Comparison of ENCODE assay signal across 8 cellular contexts in the genomic region with DNA sequence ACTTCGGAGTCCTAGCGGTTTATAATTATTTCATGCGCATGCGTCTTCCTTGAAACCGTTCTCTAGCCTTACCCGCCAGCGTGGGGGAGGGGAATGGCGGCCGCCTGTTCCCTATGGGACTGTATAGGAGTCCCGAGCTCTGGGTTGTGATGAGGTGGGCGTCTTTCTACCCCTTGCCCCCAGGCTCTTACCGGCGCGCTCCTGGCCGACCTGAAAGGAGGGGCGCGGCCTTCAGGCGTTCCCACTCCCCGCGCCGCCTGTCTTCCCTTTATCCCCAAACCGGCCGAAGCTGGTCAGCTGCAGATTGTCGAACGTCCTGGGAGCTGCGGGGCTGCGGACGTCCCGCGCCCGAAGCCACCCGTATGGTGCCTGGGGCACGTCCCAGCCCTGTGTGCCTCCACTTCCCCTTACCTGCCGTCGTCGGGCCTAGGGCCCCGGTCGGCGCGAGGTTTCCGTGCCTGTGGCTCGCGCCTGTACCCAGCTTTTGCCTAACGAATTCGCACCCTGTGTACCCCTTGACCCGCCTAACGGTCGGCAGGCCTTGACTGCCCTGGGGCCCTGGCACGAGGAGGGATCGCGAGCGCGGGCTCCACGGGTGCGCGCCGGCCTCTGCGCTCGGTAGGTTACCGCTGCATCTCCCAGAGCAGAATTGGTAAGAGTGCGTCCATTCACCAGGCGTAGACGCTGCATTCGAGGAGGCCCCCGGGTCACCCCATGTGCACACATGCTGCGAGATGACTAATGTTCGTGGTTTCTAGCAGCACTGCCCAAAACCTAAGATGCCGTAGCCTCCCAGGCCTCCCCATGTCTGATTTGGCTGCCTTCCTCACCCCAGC. TPM values are rescaled to one million over a fixed set of nuclear protein-coding genes. Genes with fewer than 3 reads are reported as not detected.
DNase-seq lines count a peak whose midpoint lies in the region; ATAC-seq and TF ChIP-seq lines count a peak whose summit lies in the region.

No MANE protein-coding gene starts in this region.

- no peaks in the 10 kb centered on the region for H3K9me3 ChIP-seq in lung (ENCODE audit: control insufficient read depth in 2 of 2, insufficient read depth in 1 of 2, low read length in 1 of 2)

- peak; percentile 87 for DNase-seq in AG10803 (ENCODE audit: low read depth)
- peak in 44 of 76 experiments; percentile 8 to 93 (median 40) for DNase-seq in HUDEP-2 (lab: John Stamatoyannopoulos, UW; ENCODE audit: unreplicated experiment in 76 of 76)
- DNase-seq in activated CD4-positive, CD25-positive, alpha-beta regulatory T cell treated with anti-CD3 and anti-CD28 coated beads, Interleukin-2, amount 50 U/mL, for 72 hours: peak; percentile 70
- DNase-seq in dedifferentiated amniotic fluid mesenchymal stem cell (ENCODE audit: extremely low spot score): peak; percentile 63
- DNase-seq in lung (ENCODE audit: low spot score): no peak
- DNase-seq in stimulated activated CD8-positive, alpha-beta memory T cell treated with anti-CD3 and anti-CD28 coated beads, Interleukin-4, amount 100 ng/mL, for 24 hours (ENCODE audit: low read depth): peak; percentile 31

- no peaks in the 10 kb centered on the region for H3K27me3 ChIP-seq in lung (ENCODE audit: control insufficient read depth, insufficient read depth)

- H3K4me3 ChIP-seq in AG10803 (ENCODE audit: low read length) (peak overlapping the region; percentile 71), lung (peak overlapping the region; percentile 68)

- H3K36me3 ChIP-seq in lung (ENCODE audit: control insufficient read depth in 2 of 2, insufficient read depth in 2 of 2, low read length in 2 of 2): peaks cover 3 to 12% of the 10 kb centered on the region in 2 donors

- no peak for TF ChIP-seq CTCF in AG10803 (conservative IDR thresholded peaks at IDR 0.05; ENCODE audit: low read length)
- TF ChIP-seq CTCF in lung (IDR thresholded peaks at IDR 0.05; ENCODE audit: control extremely low read depth, extremely low read depth): no peak

- H3K4me1 ChIP-seq in lung (ENCODE audit: control insufficient read depth in 2 of 2, insufficient read depth in 2 of 2, low read length in 2 of 2): peaks cover 7 to 12% of the 10 kb centered on the region in 2 donors

- ATAC-seq in GM19452 (IDR thresholded peaks at IDR 0.05; ENCODE audit: unreplicated experiment) (peak; percentile 20), lung (ENCODE audit: insufficient read depth, low FRiP score) (no peak), HG02588 (IDR thresholded peaks at IDR 0.05; ENCODE audit: unreplicated experiment) (no peak)

- 9% methylated on average over 68 of the region's 68 CpGs for WGBS in lung, 2 donors

- peak overlapping the region; percentile 95 to 100 for H3K27ac ChIP-seq in lung (ENCODE audit: low read depth in 1 of 2, low read length in 1 of 2)

RNA-seq across cellular contexts. Expression of a gene that starts 0.7 kb away (rescaled TPM):
- 1,000 to 10,000 TPM in 1 of 2 donors, 100 to 1,000 TPM in 1; 422 to 1,791 TPM for total RNA-seq in lung
- 100 to 1,000 TPM; 185 to 189 TPM for polyA plus RNA-seq in lung

RNA-seq across cellular contexts. Expression of a gene that starts 56.7 kb away (rescaled TPM):
- not detected for total RNA-seq in lung
- polyA plus RNA-seq in lung: under 1 TPM; 0.10 to 0.22 TPM
